35 cellular contexts compared by ENCODE assay signal in genomic region chr5:93462916-93463315, GRCh38.
"Had no signal": no experiment of that assay in that cellular context is flagged by ENCODE, and none has a peak within 500 bp of the region (broad histone marks: within the 10 kb centered on the region; RNA-seq: fewer than 3 reads in every experiment).

No MANE protein-coding gene starts in this region.

- H3K4me3 ChIP-seq: MG63 had no signal

- DNase-seq: Karpas-422, Kasumi-1, MM.1S, MV-4-11, NCI-H1048, NCI-H1092, NCI-H1092 treated with DMSO at 0.1 percent for 48 hours, NCI-H1105, NCI-H1105 treated with DMSO at 0.1 percent for 48 hours, NCI-H1417, NCI-H1417 treated with DMSO at 0.1 percent for 48 hours, NCI-H1436, NCI-H1436 treated with DMSO at 0.1 percent for 48 hours, NCI-H146, NCI-H1694, NCI-H1694 treated with DMSO at 0.1 percent for 48 hours, NCI-H187, NCI-H187 treated with DMSO at 0.1 percent for 48 hours, NCI-H1930, NCI-H2029, NCI-H2029 treated with DMSO at 0.1 percent for 48 hours, NCI-H2081, NCI-H2081 treated with DMSO at 0.1 percent for 48 hours, NCI-H2107, NCI-H2171, NCI-H2171 treated with DMSO at 0.1 percent for 48 hours, NCI-H2227 treated with DMSO at 0.1 percent for 48 hours, NCI-H226, NCI-H345, NCI-H446, NCI-H446 treated with DMSO at 0.1 percent for 48 hours, NCI-H510A, NCI-H510A treated with DMSO at 0.1 percent for 48 hours, NCI-H524 had no signal
